Comparison of ENCODE assay signal across 9 cellular contexts in genomic region chr2:129849559-129850160, GRCh38.
DNase-seq lines count a peak whose midpoint lies in the region; TF ChIP-seq lines count a peak whose summit lies in the region.
"Had no signal": no experiment of that assay in that cellular context is flagged by ENCODE, and none has a peak within 500 bp of the region (broad histone marks: within the 10 kb centered on the region; RNA-seq: fewer than 3 reads in every experiment).

No MANE protein-coding gene starts in this region.

- no peaks in the 10 kb centered on the region for H3K9me3 ChIP-seq in H9 (ENCODE audit: control insufficient read depth, low read depth, low read length)
- H3K9me3 ChIP-seq in neutrophil = no peaks in the 10 kb centered on the region
- H3K9me3 ChIP-seq: BLaER1 had no signal

- no peak for TF ChIP-seq POLR2A in NB4 (IDR thresholded peaks at IDR 0.05; ENCODE audit: extremely low read depth, insufficient read length)

- H3K23ac ChIP-seq in H9 (ENCODE audit: insufficient read length, low read depth, low read length) = no peak overlapping the region

- no peak overlapping the region for H3K18ac ChIP-seq in H9 (ENCODE audit: insufficient read length, low read depth, low read length)

- H2BK15ac ChIP-seq in H9 (ENCODE audit: low read depth, low read length) = no peak overlapping the region

- H4K91ac ChIP-seq in H9 (ENCODE audit: insufficient read length, low read depth, low read length) = no peak overlapping the region

- peaks cover 5 to 7% of the 10 kb centered on the region in 2 experiments; a peak in 3 of 5 replicates for H3K9me3 Mint-ChIP-seq in H9
- H3K9me3 Mint-ChIP-seq in activated CD4-positive, alpha-beta memory T cell treated with anti-CD3 and anti-CD28 coated beads, Interleukin-2, amount 10 ng/mL, durations not matched to agents 7 days and 5 days = no peaks in the 10 kb centered on the region

- H3K4ac ChIP-seq in H9 (ENCODE audit: low read depth, low read length) = no peak overlapping the region

- no peak overlapping the region for H4K5ac ChIP-seq in H9 (ENCODE audit: insufficient read length, low read depth, low read length)

- no peak overlapping the region for H3K56ac ChIP-seq in H9 (ENCODE audit: insufficient read length, low read depth, low read length)

- DNase-seq in NCI-H187 treated with DMSO at 0.1 percent for 48 hours (lab: John Stamatoyannopoulos, UW) (peak; percentile 32), NCI-H187 (lab: John Stamatoyannopoulos, UW) (no peak), H9 (no peak), NB4 (ENCODE audit: low read depth) (peak; percentile 77), SKM-1 (lab: John Stamatoyannopoulos, UW; ENCODE audit: unreplicated experiment) (peak; percentile 72), fibroblast of mammary gland (ENCODE audit: low read depth) (peak; percentile 79)
- no peak for DNase-seq in activated CD4-positive, alpha-beta memory T cell treated with anti-CD3 and anti-CD28 coated beads, Interleukin-2, amount 10 ng/mL, durations not matched to agents 7 days and 5 days

- H3K4me1 Mint-ChIP-seq in H9 = no peaks in the 10 kb centered on the region
- H3K4me1 Mint-ChIP-seq in activated CD4-positive, alpha-beta memory T cell treated with anti-CD3 and anti-CD28 coated beads, Interleukin-2, amount 10 ng/mL, durations not matched to agents 7 days and 5 days = no peaks in the 10 kb centered on the region

- no peak overlapping the region for H2AFZ ChIP-seq in H9 (ENCODE audit: low read length)

- H3K4me1 ChIP-seq in H9 (ENCODE audit: insufficient read depth, low read length) (no peaks in the 10 kb centered on the region), neutrophil (ENCODE audit: control insufficient read depth in 1 of 2, insufficient read depth in 1 of 2, low read depth in 1 of 2, low read length in 1 of 2) (no peaks in the 10 kb centered on the region)

- no peaks in the 10 kb centered on the region for H3K79me1 ChIP-seq in H9 (ENCODE audit: insufficient read depth, low read depth, low read length, poor library complexity, severe bottlenecking)

- H3K23me2 ChIP-seq in H9 (ENCODE audit: insufficient read length, low read depth, low read length, poor library complexity, severe bottlenecking) = no peaks in the 10 kb centered on the region

- H3K27ac ChIP-seq in H9 (ENCODE audit: insufficient read length, low read depth, low read length) (no peak overlapping the region), neutrophil (no peak overlapping the region)
- H3K27ac ChIP-seq: BLaER1 had no signal

- H4K20me1 ChIP-seq in H9 (ENCODE audit: control insufficient read depth, insufficient read depth, insufficient read length) = no peaks in the 10 kb centered on the region
- H4K20me1 ChIP-seq: BLaER1 had no signal

- H2BK120ac ChIP-seq in H9 (ENCODE audit: low read depth, low read length, poor library complexity, severe bottlenecking) = no peak overlapping the region

- POLR2A ChIA-PET in activated CD4-positive, alpha-beta memory T cell treated with anti-CD3 and anti-CD28 coated beads, Interleukin-2, amount 10 ng/mL, durations not matched to agents 7 days and 5 days (lab: Charles Lee) = no interaction called here

- TF ChIP-seq CTCF in H9 (conservative IDR thresholded peaks at IDR 0.05) = peak; percentile 85
- peak; percentile 30 for TF ChIP-seq CTCF in NB4 (IDR thresholded peaks at IDR 0.05; ENCODE audit: low read depth, low read length)
- peak; percentile 68 for TF ChIP-seq CTCF in fibroblast of mammary gland (conservative IDR thresholded peaks at IDR 0.05; ENCODE audit: control insufficient read depth, insufficient read depth, low read depth, low read length)
- TF ChIP-seq CTCF in neutrophil (IDR thresholded peaks at IDR 0.05) = peak; percentile 31

- no CpG with 5 or more reads among the region's 6 CpGs for WGBS in H9 (ENCODE audit: extremely low coverage, insufficient read length, low lambda C conversion rate)

- no peaks in the 10 kb centered on the region for H3K27me3 Mint-ChIP-seq in H9 (ENCODE audit: low read depth)
- H3K27me3 Mint-ChIP-seq in activated CD4-positive, alpha-beta memory T cell treated with anti-CD3 and anti-CD28 coated beads, Interleukin-2, amount 10 ng/mL, durations not matched to agents 7 days and 5 days = peaks cover 7% of the 10 kb centered on the region

- H3K9ac ChIP-seq in H9 (ENCODE audit: extremely low read depth, insufficient read length, low read length) = no peak overlapping the region
- H3K9ac ChIP-seq: BLaER1 had no signal

- no peak overlapping the region for H2BK5ac ChIP-seq in H9 (ENCODE audit: insufficient read length, low read length)

- no peak overlapping the region for H4K8ac ChIP-seq in H9 (replicated peaks; ENCODE audit: insufficient read length, low read depth, low read length)

- no peaks in the 10 kb centered on the region for H3K79me2 ChIP-seq in H9 (ENCODE audit: insufficient read depth, low read length)

- H3T11ph ChIP-seq in H9 (ENCODE audit: low read length) = no peak overlapping the region

- no peak overlapping the region for H3K4me3 Mint-ChIP-seq in H9
- H3K4me3 Mint-ChIP-seq in activated CD4-positive, alpha-beta memory T cell treated with anti-CD3 and anti-CD28 coated beads, Interleukin-2, amount 10 ng/mL, durations not matched to agents 7 days and 5 days = no peak overlapping the region

- H3K4me2 ChIP-seq in H9 (ENCODE audit: insufficient read depth, insufficient read length, low read length) = no peak overlapping the region
- H3K4me2 ChIP-seq: BLaER1 had no signal

- H3K14ac ChIP-seq in H9 (ENCODE audit: insufficient read depth, low read length) = no peak overlapping the region

- no peaks in the 10 kb centered on the region for H3K27me3 ChIP-seq in H9 (ENCODE audit: insufficient read depth, low read length)
- H3K27me3 ChIP-seq in neutrophil = no peaks in the 10 kb centered on the region
- H3K27me3 ChIP-seq: BLaER1 had no signal

- H3K36me3 Mint-ChIP-seq in H9 (ENCODE audit: insufficient read depth in 1 of 3, low read depth in 3 of 3) = peaks cover 0 to 6% (median 0%) of the 10 kb centered on the region in 3 experiments; a peak in 1 of 7 replicates
- H3K36me3 Mint-ChIP-seq in activated CD4-positive, alpha-beta memory T cell treated with anti-CD3 and anti-CD28 coated beads, Interleukin-2, amount 10 ng/mL, durations not matched to agents 7 days and 5 days (ENCODE audit: low read depth) = no peaks in the 10 kb centered on the region

- CTCF ChIA-PET in activated CD4-positive, alpha-beta memory T cell treated with anti-CD3 and anti-CD28 coated beads, Interleukin-2, amount 10 ng/mL, durations not matched to agents 7 days and 5 days (lab: Charles Lee) = interaction anchor here (1.4 kb wide), 1 partner anchor 9 kb away, joined by 4 read pairs; no protein-coding TSS in a partner anchor

- no peak overlapping the region for H2BK20ac ChIP-seq in H9 (ENCODE audit: low read depth, low read length, poor library complexity, severe bottlenecking)

- H3K4me3 ChIP-seq in NB4 (ENCODE audit: low read depth, low read length) (no peak overlapping the region), fibroblast of mammary gland (ENCODE audit: control insufficient read depth, low read depth, low read length) (no peak overlapping the region), neutrophil (ENCODE audit: low read depth in 1 of 2, low read length in 1 of 2) (no peak overlapping the region)
- H3K4me3 ChIP-seq: BLaER1 had no signal

- H3K27ac Mint-ChIP-seq in H9 = no peak overlapping the region
- no peak overlapping the region for H3K27ac Mint-ChIP-seq in activated CD4-positive, alpha-beta memory T cell treated with anti-CD3 and anti-CD28 coated beads, Interleukin-2, amount 10 ng/mL, durations not matched to agents 7 days and 5 days

- no peak overlapping the region for H2AK5ac ChIP-seq in H9 (ENCODE audit: insufficient read length, low read length)

- H3K36me3 ChIP-seq in neutrophil = no peaks in the 10 kb centered on the region
- H3K36me3 ChIP-seq: BLaER1 had no signal

- H2BK12ac ChIP-seq in H9 (ENCODE audit: insufficient read length, low read depth, low read length) = no peak overlapping the region

Comparison
In these comparisons a context has a peak if more than half of its experiments do, and no peak if none do; other contexts are left out.
1. DNase-seq: peak in NCI-H187 treated with DMSO at 0.1 percent for 48 hours (single experiment), NB4 (single experiment), SKM-1 (single experiment) and fibroblast of mammary gland (single experiment); none in NCI-H187 (0 of 2), H9 (single experiment) and activated CD4-positive, alpha-beta memory T cell treated with anti-CD3 and anti-CD28 coated beads, Interleukin-2, amount 10 ng/mL, durations not matched to agents 7 days and 5 days (single experiment).
2. CTCF ChIP-seq: peak in every context shown above with its lines; median percentile 85 in H9; 68 in fibroblast of mammary gland; 31 in neutrophil; 30 in NB4.